In the genomic region with DNA sequence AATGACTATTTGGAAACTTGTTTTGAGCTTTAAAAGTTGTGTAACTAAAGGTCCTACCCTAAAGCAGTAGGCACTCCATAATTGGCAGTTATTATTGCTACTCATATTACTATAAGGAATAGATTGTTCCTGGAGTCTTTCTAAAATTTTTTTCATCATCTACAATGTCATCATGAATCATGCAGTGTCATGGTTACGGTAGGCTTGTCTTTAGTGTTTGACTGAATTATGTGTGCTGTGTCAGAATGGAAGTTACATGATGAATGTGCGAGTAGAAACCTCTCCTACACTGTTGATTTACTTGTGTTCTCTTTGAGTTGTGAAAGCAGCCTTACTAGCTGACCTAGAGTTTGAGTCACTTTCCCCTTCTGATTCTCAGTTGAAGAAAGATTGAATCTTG, we compare ENCODE assay signal across 11 cellular contexts.
A peak's percentile ranks its signal among the peaks of the same experiment; 100 is the strongest.
DNase-seq lines count a peak whose midpoint lies in the region; ATAC-seq and TF ChIP-seq lines count a peak whose summit lies in the region.
"Had no signal": no experiment of that assay in that cellular context is flagged by ENCODE, and none has a peak within 500 bp of the region (broad histone marks: within the 10 kb centered on the region; RNA-seq: fewer than 3 reads in every experiment).

No MANE protein-coding gene starts in this region.

- H4K20me1 ChIP-seq in OCI-LY3 (ENCODE audit: insufficient read depth, low read length), result no peaks in the 10 kb centered on the region

- H3K27me3 ChIP-seq in OCI-LY3 (ENCODE audit: low read depth, low read length) (no peaks in the 10 kb centered on the region), H7 (ENCODE audit: control insufficient read depth, insufficient read depth, low read length) (no peaks in the 10 kb centered on the region)
- H3K27me3 ChIP-seq: SJSA1 had no signal

- H3K79me2 ChIP-seq in OCI-LY3 (ENCODE audit: low read length), result no peaks in the 10 kb centered on the region

- no peak overlapping the region for H3K27ac ChIP-seq in OCI-LY3 (ENCODE audit: low read length)
- H3K27ac ChIP-seq: SJSA1 had no signal

- peak overlapping the region; percentile 0; the same call in 1 of the 2 replicates for H3K4me2 ChIP-seq in OCI-LY3 (ENCODE audit: low read length)

- peak; percentile 83 for ATAC-seq in GM18520 (IDR thresholded peaks at IDR 0.05; ENCODE audit: unreplicated experiment)
- ATAC-seq in HG02678 (IDR thresholded peaks at IDR 0.05; ENCODE audit: unreplicated experiment), result peak; percentile 61
- no peak for ATAC-seq in GM21737 (IDR thresholded peaks at IDR 0.05; ENCODE audit: unreplicated experiment)
- ATAC-seq: stimulated activated naive CD8-positive, alpha-beta T cell treated with anti-CD3 and anti-CD28 coated beads, Interleukin-15, amount 100 ng/mL, for 72 hours had no signal

- H3K4me3 ChIP-seq in OCI-LY3 (ENCODE audit: low read length), result no peak overlapping the region
- H3K4me3 ChIP-seq in H7 (ENCODE audit: insufficient read depth, low read depth, low read length), result no peak overlapping the region
- H3K4me3 ChIP-seq: SJSA1 had no signal

- peaks cover 4% of the 10 kb centered on the region; the same call in 1 of the 2 replicates for H3K9me3 ChIP-seq in OCI-LY3 (ENCODE audit: insufficient read depth, low read length)
- H3K9me3 ChIP-seq: SJSA1 had no signal

- H3K9ac ChIP-seq in OCI-LY3 (ENCODE audit: low read length), result no peak overlapping the region

- no peak for TF ChIP-seq CTCF in OCI-LY3 (IDR thresholded peaks at IDR 0.05; ENCODE audit: low read depth, low read length)

- 0 out of 2 replicates have a peak overlapping the region, but pooled peaks have one; percentile 12 for H2AFZ ChIP-seq in OCI-LY3 (ENCODE audit: low read depth, low read length)

- H3K36me3 ChIP-seq in OCI-LY3 (replicated peaks; ENCODE audit: low read depth, low read length), result no peaks in the 10 kb centered on the region
- H3K36me3 ChIP-seq in H7 (replicated peaks; ENCODE audit: control insufficient read depth, insufficient read depth, low read length), result no peaks in the 10 kb centered on the region
- H3K36me3 ChIP-seq: SJSA1 had no signal

- peak; percentile 18 for DNase-seq in glomerular visceral epithelial cell (ENCODE audit: extremely low spot score)
- no peak for DNase-seq in NCI-H748 treated with DMSO at 0.1 percent for 48 hours (lab: John Stamatoyannopoulos, UW)
- no peak for DNase-seq in activated effector memory CD4-positive, alpha-beta T cell treated with Interleukin-2 at 50 U/mL for 16 hours
- no peak for DNase-seq in H7
- DNase-seq: NCI-H1436 treated with DMSO at 0.1 percent for 48 hours; stimulated activated naive CD8-positive, alpha-beta T cell treated with anti-CD3 and anti-CD28 coated beads, Interleukin-15, amount 100 ng/mL, for 72 hours had no signal

- H3K4me1 ChIP-seq in OCI-LY3 (ENCODE audit: low read length), result peaks cover 11% of the 10 kb centered on the region
- H3K4me1 ChIP-seq: SJSA1 had no signal
